Comparison of ENCODE assay signal across 9 cellular contexts in genomic region chr1:111570781-111571181, GRCh38. TPM values are rescaled to one million over a fixed set of nuclear protein-coding genes. Genes with fewer than 3 reads are reported as not detected.
DNase-seq lines count a peak whose midpoint lies in the region; ATAC-seq and TF ChIP-seq lines count a peak whose summit lies in the region.
"Had no signal": no experiment of that assay in that cellular context is flagged by ENCODE, and none has a peak within 500 bp of the region (broad histone marks: within the 10 kb centered on the region; RNA-seq: fewer than 3 reads in every experiment).

No MANE protein-coding gene starts in this region.

- no peak for TF ChIP-seq RAD21 in SK-N-SH (IDR thresholded peaks at IDR 0.05; ENCODE audit: low read length)

- H3K4me3 ChIP-seq in SK-N-SH (ENCODE audit: low read depth in 2 of 2, low read length in 1 of 2) (no peak overlapping the region), cardiac fibroblast (replicated peaks in 1 of 2; ENCODE audit: low read depth in 2 of 2, low read length in 2 of 2) (no peak overlapping the region), parathyroid adenoma (ENCODE audit: low read depth, low read length) (no peak overlapping the region)

- 88% methylated on average over 2 of the region's 2 CpGs for WGBS in SK-N-SH (ENCODE audit: low lambda C conversion rate)

- H3F3A ChIP-seq in SK-N-SH (replicated peaks; ENCODE audit: insufficient read depth), result peaks cover 9% of the 10 kb centered on the region

- no peaks in the 10 kb centered on the region for H3K79me2 ChIP-seq in SK-N-SH (ENCODE audit: insufficient read depth)
- H3K79me2 ChIP-seq in parathyroid adenoma, result no peaks in the 10 kb centered on the region

- H3K9ac ChIP-seq in SK-N-SH, result no peak overlapping the region
- H3K9ac ChIP-seq in parathyroid adenoma, result no peak overlapping the region

- TF ChIP-seq CTCF in SK-N-SH (IDR thresholded peaks at IDR 0.05) (peak; percentile 42), cardiac fibroblast (IDR thresholded peaks at IDR 0.05; ENCODE audit: low read depth, low read length) (peak; percentile 38), parathyroid adenoma (IDR thresholded peaks at IDR 0.05) (no peak)

- DNase-seq in DMS 273 (lab: John Stamatoyannopoulos, UW; ENCODE audit: unreplicated experiment) (peak; percentile 46), DMS 273 treated with DMSO at 0.1 percent for 48 hours (lab: John Stamatoyannopoulos, UW) (no peak), SK-N-SH (no peak), cardiac fibroblast (ENCODE audit: low read depth in 2 of 2) (peak in 1 of 2 donors; percentile 42), mucosa of gallbladder (ENCODE audit: low spot score) (no peak)

- H3K4me2 ChIP-seq in SK-N-SH, result no peak overlapping the region
- no peak overlapping the region for H3K4me2 ChIP-seq in parathyroid adenoma (ENCODE audit: low read length)

- H2AFZ ChIP-seq in SK-N-SH (ENCODE audit: low read depth) (no peak overlapping the region), parathyroid adenoma (peak overlapping the region; percentile 28)

- ATAC-seq in GM18519 (IDR thresholded peaks at IDR 0.05; ENCODE audit: low FRiP score, unreplicated experiment), result no peak
- ATAC-seq in GM21528 (IDR thresholded peaks at IDR 0.05; ENCODE audit: low FRiP score, unreplicated experiment), result no peak

- H4K20me1 ChIP-seq in SK-N-SH (ENCODE audit: insufficient read depth), result no peaks in the 10 kb centered on the region

- H3K27ac ChIP-seq in SK-N-SH (ENCODE audit: low read depth in 2 of 2, low read length in 1 of 2) (no peak overlapping the region), parathyroid adenoma (no peak overlapping the region)
- H3K27ac ChIP-seq: 22Rv1 had no signal

- H3K36me3 ChIP-seq in SK-N-SH (replicated peaks in 1 of 2; ENCODE audit: control insufficient read depth in 1 of 2, insufficient read depth in 2 of 2, low read length in 1 of 2), result no peaks in the 10 kb centered on the region
- no peaks in the 10 kb centered on the region for H3K36me3 ChIP-seq in parathyroid adenoma (ENCODE audit: control insufficient read depth, insufficient read depth, low read length)

- CTCF ChIA-PET in SK-N-SH (lab: Yijun Ruan, JAX), result interaction anchor here (1.6 to 2.2 kb wide), 2 partner anchors 11 to 63 kb away, joined by 4 to 6 read pairs; no protein-coding TSS in a partner anchor

- TF ChIP-seq EP300 in SK-N-SH (IDR thresholded peaks at IDR 0.05; ENCODE audit: borderline replicate concordance in 1 of 2, low read depth in 1 of 2, low read length in 1 of 2), result no peak

- H3K27me3 ChIP-seq in SK-N-SH (ENCODE audit: insufficient read depth), result no peaks in the 10 kb centered on the region
- no peaks in the 10 kb centered on the region for H3K27me3 ChIP-seq in parathyroid adenoma (ENCODE audit: control insufficient read depth, insufficient read depth, low read length)

- H3K9me2 ChIP-seq in SK-N-SH, result no peaks in the 10 kb centered on the region

- peaks cover 8 to 11% of the 10 kb centered on the region in 2 experiments for H3K4me1 ChIP-seq in SK-N-SH (ENCODE audit: control insufficient read depth in 1 of 2, insufficient read depth in 2 of 2, low read depth in 1 of 2, low read length in 1 of 2)
- peaks cover 6% of the 10 kb centered on the region for H3K4me1 ChIP-seq in parathyroid adenoma

- POLR2A ChIA-PET in SK-N-SH (lab: Yijun Ruan, JAX), result no interaction called here

- H3K9me3 ChIP-seq in SK-N-SH (no peaks in the 10 kb centered on the region), parathyroid adenoma (ENCODE audit: control insufficient read depth, low read length) (no peaks in the 10 kb centered on the region)

TF ChIP-seq in SK-N-SH, 30 proteins besides CTCF, POLR2A, EP300 and RAD21:
- TF ChIP-seq MEF2A (IDR thresholded peaks at IDR 0.05; ENCODE audit: borderline replicate concordance, low read depth) (no peak), MXI1 (IDR thresholded peaks at IDR 0.05; ENCODE audit: low read depth, low read length) (no peak), IRF3 (IDR thresholded peaks at IDR 0.05; ENCODE audit: low read depth, low read length) (no peak), POLR2AphosphoS5 (IDR thresholded peaks at IDR 0.05; ENCODE audit: low read depth, low read length) (no peak), YY1 (IDR thresholded peaks at IDR 0.05; ENCODE audit: low read depth) (no peak), EZH2phosphoT487 (IDR thresholded peaks at IDR 0.05; ENCODE audit: borderline replicate concordance, low read depth) (no peak), FOXM1 (IDR thresholded peaks at IDR 0.05; ENCODE audit: low read depth) (no peak), NFIC (IDR thresholded peaks at IDR 0.05; ENCODE audit: borderline replicate concordance) (no peak), GATA2 (CRISPR knock-in tag; IDR thresholded peaks at IDR 0.05) (no peak), FOSL2 (IDR thresholded peaks at IDR 0.05; ENCODE audit: borderline replicate concordance, low read depth) (no peak), NRF1 (IDR thresholded peaks at IDR 0.05; ENCODE audit: low read depth, low read length) (no peak), TCF12 (IDR thresholded peaks at IDR 0.05) (no peak), ELF1 (IDR thresholded peaks at IDR 0.05) (no peak), SIN3A (IDR thresholded peaks at IDR 0.05; ENCODE audit: borderline replicate concordance, low read depth, low read length) (no peak), JUND (IDR thresholded peaks at IDR 0.05) (no peak), TEAD4 (IDR thresholded peaks at IDR 0.05; ENCODE audit: borderline replicate concordance, insufficient read depth) (no peak), SMC3 (IDR thresholded peaks at IDR 0.05; ENCODE audit: low read depth, low read length) (no peak)

RNA-seq across cellular contexts. Expression of gene RAP1A, which starts 48.8 kb away (rescaled TPM):
- 17.7 and 19.8 TPM in 2 replicates for polyA plus RNA-seq in SK-N-SH (2012; rRNA removed)
- polyA plus RNA-seq in SK-N-SH (2012; cell fraction: cytosol; rRNA removed), result 33.1 and 48.0 TPM in 2 replicates
- polyA plus RNA-seq in SK-N-SH (2012; cell fraction: nucleus; rRNA removed), result 3.8 and 6.7 TPM in 2 replicates
- total RNA-seq in mucosa of gallbladder, result 93.0 TPM
